In the genomic region with DNA sequence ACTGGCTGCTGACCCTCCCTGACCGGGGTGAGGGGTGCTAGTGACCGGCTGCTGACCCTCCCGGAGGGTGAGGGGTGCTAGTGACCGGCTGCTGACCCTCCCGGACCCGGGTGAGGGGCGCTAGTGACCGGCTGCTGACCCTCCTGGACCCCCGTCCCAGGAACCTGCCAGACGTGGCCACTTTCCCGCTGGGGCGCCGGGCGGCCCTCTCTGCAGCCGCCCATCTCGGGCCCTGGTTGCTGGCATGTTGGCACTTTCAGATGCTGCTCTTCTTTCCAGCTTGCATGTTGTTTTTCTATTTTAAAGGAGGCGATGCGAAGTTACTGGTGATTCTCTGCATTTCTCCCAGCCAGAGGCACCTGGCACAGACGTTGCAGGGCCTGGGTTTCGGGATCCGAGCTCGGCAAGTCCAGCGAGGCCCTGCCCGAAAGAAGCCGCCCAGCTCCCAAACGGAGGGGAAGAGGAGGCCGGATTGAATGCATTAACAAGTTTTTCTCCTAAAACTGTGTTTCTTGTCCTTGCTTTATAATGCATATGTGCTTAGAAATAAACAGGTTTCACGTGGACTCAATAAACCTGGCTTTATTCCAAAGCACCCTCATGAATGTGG, we compare ENCODE assay signal across 22 cellular contexts. TPM values are rescaled to one million over a fixed set of nuclear protein-coding genes. Genes with fewer than 3 reads are reported as not detected.
"Had no signal": no experiment of that assay in that cellular context is flagged by ENCODE, and none has a peak within 500 bp of the region (broad histone marks: within the 10 kb centered on the region; RNA-seq: fewer than 3 reads in every experiment).

No MANE protein-coding gene starts in this region.

- H3K36me3 ChIP-seq: colonic mucosa, esophagus squamous epithelium, heart left ventricle, right atrium auricular region, tibial nerve had no signal

- H3K27me3 ChIP-seq: colonic mucosa, esophagus squamous epithelium, heart left ventricle, right atrium auricular region, testis, tibial nerve had no signal

- H3K4me3 ChIP-seq: colonic mucosa, esophagus squamous epithelium, heart left ventricle, mucosa of descending colon, right atrium auricular region, testis, tibial nerve had no signal

- H3K9me3 ChIP-seq: colonic mucosa, testis had no signal

- H3K9me3 Mint-ChIP-seq: stimulated activated naive CD8-positive, alpha-beta T cell treated with anti-CD3 and anti-CD28 coated beads, Interleukin-15, Interleukin-2, amounts not matched to agents 100 ng/mL and 50 ng/mL, for 24 hours had no signal

- H3K27ac ChIP-seq: colonic mucosa, esophagus squamous epithelium, testis, tibial nerve had no signal

- H3K27ac Mint-ChIP-seq: naive thymus-derived CD8-positive, alpha-beta T cell; stimulated activated memory B cell treated with anti-CD40 and anti-IgM and Interleukin-4, amounts not matched to agents 10 μg/mL and 1 μg/mL and 100 μg/mL, for 72 hours; stimulated activated naive CD8-positive, alpha-beta T cell treated with anti-CD3 and anti-CD28 coated beads, Interleukin-15, Interleukin-2, amounts not matched to agents 100 ng/mL and 50 ng/mL, for 24 hours had no signal

- DNase-seq: caudate nucleus; colonic mucosa; dermis blood vessel endothelial cell; esophagus squamous epithelium; foreskin melanocyte; heart left ventricle; hippocampal formation; naive thymus-derived CD8-positive, alpha-beta T cell; stimulated activated CD4-positive, alpha-beta T cell treated with anti-CD3 and anti-CD28 coated beads, Interleukin-15, amount 100 ng/mL, for 24 hours; stimulated activated CD4-positive, alpha-beta T cell treated with anti-CD3 and anti-CD28 coated beads, Interleukin-1b, Interleukin-23, amount 100 ng/mL, for 48 hours; stimulated activated CD4-positive, alpha-beta T cell treated with anti-CD3 and anti-CD28 coated beads, Interleukin-4, amount 100 ng/mL, for 24 hours; testis had no signal

- ATAC-seq: mucosa of descending colon; naive thymus-derived CD8-positive, alpha-beta T cell; stimulated activated memory B cell treated with anti-CD40 and anti-IgM and Interleukin-4, amounts not matched to agents 10 μg/mL and 1 μg/mL and 100 μg/mL, for 72 hours had no signal

- H3K4me3 Mint-ChIP-seq: naive thymus-derived CD8-positive, alpha-beta T cell; stimulated activated memory B cell treated with anti-CD40 and anti-IgM and Interleukin-4, amounts not matched to agents 10 μg/mL and 1 μg/mL and 100 μg/mL, for 72 hours; stimulated activated naive CD8-positive, alpha-beta T cell treated with anti-CD3 and anti-CD28 coated beads, Interleukin-15, Interleukin-2, amounts not matched to agents 100 ng/mL and 50 ng/mL, for 24 hours had no signal

- H3K4me1 Mint-ChIP-seq: naive thymus-derived CD8-positive, alpha-beta T cell; stimulated activated memory B cell treated with anti-CD40 and anti-IgM and Interleukin-4, amounts not matched to agents 10 μg/mL and 1 μg/mL and 100 μg/mL, for 72 hours had no signal

- H3K27me3 Mint-ChIP-seq: naive thymus-derived CD8-positive, alpha-beta T cell; stimulated activated memory B cell treated with anti-CD40 and anti-IgM and Interleukin-4, amounts not matched to agents 10 μg/mL and 1 μg/mL and 100 μg/mL, for 72 hours; stimulated activated naive CD8-positive, alpha-beta T cell treated with anti-CD3 and anti-CD28 coated beads, Interleukin-15, Interleukin-2, amounts not matched to agents 100 ng/mL and 50 ng/mL, for 24 hours had no signal

- H3K4me1 ChIP-seq: colonic mucosa, tibial nerve had no signal

RNA-seq across cellular contexts. Expression of a gene that starts 34.4 kb away (rescaled TPM):
- total RNA-seq: cerebellum; dermis blood vessel endothelial cell; epithelial cell of proximal tubule; glomerular endothelial cell; kidney epithelial cell; naive thymus-derived CD8-positive, alpha-beta T cell had no signal
- polyA plus RNA-seq: naive thymus-derived CD8-positive, alpha-beta T cell had no signal

RNA-seq across cellular contexts. Expression of a gene that starts 47.2 kb away (rescaled TPM):
- total RNA-seq: dermis blood vessel endothelial cell; epithelial cell of proximal tubule; glomerular endothelial cell; kidney epithelial cell; naive thymus-derived CD8-positive, alpha-beta T cell; right atrium auricular region; tibial nerve; ureter had no signal
- polyA plus RNA-seq: naive thymus-derived CD8-positive, alpha-beta T cell had no signal
